ENCODE assay signal across 5 cellular contexts in genomic region chr1:84795213-84795612, GRCh38.
"Had no signal": no experiment of that assay in that cellular context is flagged by ENCODE, and none has a peak within 500 bp of the region (broad histone marks: within the 10 kb centered on the region; RNA-seq: fewer than 3 reads in every experiment).

No MANE protein-coding gene starts in this region.

- H3K27ac ChIP-seq: HL-60 had no signal

- DNase-seq: GOT3, H9, HCEC 1CT, KG1 had no signal
